In the genomic region with DNA sequence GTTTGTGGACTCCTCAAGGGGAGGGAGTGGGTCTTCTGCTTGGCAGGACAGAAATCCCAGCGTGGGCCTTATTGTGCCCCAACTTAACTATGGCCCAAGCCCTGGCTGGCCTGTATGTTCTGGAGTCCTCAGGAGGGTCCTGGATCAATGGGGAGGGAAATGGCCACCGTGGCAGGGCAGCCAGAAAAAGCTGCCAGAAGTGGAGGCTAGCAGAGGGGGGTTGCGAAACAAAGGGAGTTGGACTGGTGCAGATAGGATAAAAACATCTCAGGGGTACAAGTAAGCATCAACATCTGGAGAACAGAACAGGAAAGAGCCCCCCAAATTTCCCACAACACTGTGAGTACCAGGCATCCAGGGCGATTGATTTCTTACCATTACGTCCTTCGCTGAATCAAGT, we compare ENCODE assay signal across 25 cellular contexts. TPM values are rescaled to one million over a fixed set of nuclear protein-coding genes. Genes with fewer than 3 reads are reported as not detected.
"Had no signal": no experiment of that assay in that cellular context is flagged by ENCODE, and none has a peak within 500 bp of the region (broad histone marks: within the 10 kb centered on the region; RNA-seq: fewer than 3 reads in every experiment).

No MANE protein-coding gene starts in this region.

- FAIRE-seq: K562, RCC 7860 had no signal

- H3K4me3 ChIP-seq: K562, SJSA1, SK-N-MC had no signal

- H3K9ac ChIP-seq: KMS-11 had no signal

- H3K27me3 ChIP-seq: SJSA1 had no signal

- ATAC-seq: K562 had no signal

- H3K4me2 ChIP-seq: KMS-11 had no signal

- H3K36me3 ChIP-seq: SJSA1 had no signal

- H3K27ac ChIP-seq: KMS-11, SJSA1, SK-N-MC had no signal

- DNase-seq: Kasumi-1, MV-4-11, NCI-H1048, NCI-H1105 treated with DMSO at 0.1 percent for 48 hours, NCI-H1417 treated with DMSO at 0.1 percent for 48 hours, NCI-H146, NCI-H1694 treated with DMSO at 0.1 percent for 48 hours, NCI-H1930, NCI-H2081 treated with DMSO at 0.1 percent for 48 hours, NCI-H2171, NCI-H226, NCI-H446, NCI-H510A, NCI-H524 treated with DMSO at 0.1 percent for 48 hours, NCI-H69, NCI-H774, Right ventricle myocardium superior, RPMI8226, SIG-M5 had no signal

RNA-seq across cellular contexts. Expression of gene CACNG1, which starts 3.7 kb away (rescaled TPM):
- total RNA-seq: K562, M059J, Right ventricle myocardium superior had no signal
- polyA plus RNA-seq: K562 had no signal
